In the genomic region with DNA sequence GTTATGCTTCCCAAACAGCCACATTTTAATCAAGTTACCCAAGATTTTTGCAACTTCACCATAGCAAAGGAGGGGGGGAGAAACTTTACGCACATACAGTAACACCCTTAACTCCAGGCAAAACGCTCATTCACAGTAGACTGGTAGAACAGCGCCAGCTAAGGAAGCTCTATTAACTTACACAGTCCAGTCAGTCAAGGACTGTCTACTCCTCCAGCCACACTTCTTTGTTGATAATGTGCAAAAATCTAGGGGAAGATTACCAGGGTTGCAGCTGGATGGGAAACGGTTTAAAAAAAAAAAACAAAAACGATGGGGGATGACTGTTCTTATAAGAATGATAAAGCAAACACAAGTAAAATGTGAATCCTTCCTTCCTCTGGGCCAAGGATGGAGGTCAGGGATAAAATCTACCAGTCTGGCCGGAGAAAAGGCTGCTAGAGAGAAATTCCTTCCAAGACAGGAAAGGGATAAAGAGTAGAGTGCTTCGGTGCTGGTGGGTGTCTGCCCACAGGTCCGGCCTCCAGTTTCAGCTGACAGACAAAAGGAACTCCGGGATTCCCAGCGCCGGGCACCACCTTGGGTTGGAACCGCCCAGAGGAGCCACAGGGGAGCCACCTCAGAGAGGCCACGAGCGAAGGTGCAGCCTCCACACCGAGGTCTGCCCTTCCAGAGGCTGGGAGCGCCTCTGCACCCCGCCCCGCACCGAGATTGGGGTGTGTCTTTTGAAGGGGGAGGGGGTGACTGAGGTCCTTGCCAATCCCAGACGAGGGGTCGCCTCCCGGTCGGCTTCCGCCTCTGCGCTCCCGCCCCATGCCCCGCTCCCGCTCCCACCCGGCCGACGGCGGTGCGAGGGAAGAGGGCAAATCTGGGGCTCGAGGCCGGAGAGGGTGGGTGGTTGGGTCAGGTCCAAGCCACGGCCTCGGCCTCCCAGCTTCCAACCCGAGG, we compare ENCODE assay signal across 1 cellular context.
TF ChIP-seq lines count a peak whose summit lies in the region.

No MANE protein-coding gene starts in this region.

TF ChIP-seq in WTC11, 78 proteins besides CTCF, POLR2A, EP300 and RAD21 (continued from another document and continues in another):
- no peak; the same call in 1 of the 2 replicates for TF ChIP-seq USF1 (CRISPR knock-in tag; IDR thresholded peaks at IDR 0.05)
- TF ChIP-seq ZNF416 (CRISPR knock-in tag; IDR thresholded peaks at IDR 0.05), result no peak
- TF ChIP-seq EMX1 (CRISPR knock-in tag; IDR thresholded peaks at IDR 0.05), result no peak
- no peak for TF ChIP-seq PRRX2 (CRISPR knock-in tag; IDR thresholded peaks at IDR 0.05)
- TF ChIP-seq JAZF1 (CRISPR knock-in tag; IDR thresholded peaks at IDR 0.05), result no peak
- no peak for TF ChIP-seq GTF2I (CRISPR knock-in tag; conservative IDR thresholded peaks at IDR 0.05)
- TF ChIP-seq KAT7 (CRISPR knock-in tag; IDR thresholded peaks at IDR 0.05; ENCODE audit: borderline replicate concordance), result no peak; the same call in 1 of the 2 replicates
- no peak for TF ChIP-seq MXD4 (CRISPR knock-in tag; IDR thresholded peaks at IDR 0.05; ENCODE audit: borderline replicate concordance)
- TF ChIP-seq HMGA2 (CRISPR knock-in tag; IDR thresholded peaks at IDR 0.05), result no peak
- TF ChIP-seq E2F4 (CRISPR knock-in tag; IDR thresholded peaks at IDR 0.05; ENCODE audit: borderline replicate concordance, low read depth), result no peak
- TF ChIP-seq, protein P1, sequence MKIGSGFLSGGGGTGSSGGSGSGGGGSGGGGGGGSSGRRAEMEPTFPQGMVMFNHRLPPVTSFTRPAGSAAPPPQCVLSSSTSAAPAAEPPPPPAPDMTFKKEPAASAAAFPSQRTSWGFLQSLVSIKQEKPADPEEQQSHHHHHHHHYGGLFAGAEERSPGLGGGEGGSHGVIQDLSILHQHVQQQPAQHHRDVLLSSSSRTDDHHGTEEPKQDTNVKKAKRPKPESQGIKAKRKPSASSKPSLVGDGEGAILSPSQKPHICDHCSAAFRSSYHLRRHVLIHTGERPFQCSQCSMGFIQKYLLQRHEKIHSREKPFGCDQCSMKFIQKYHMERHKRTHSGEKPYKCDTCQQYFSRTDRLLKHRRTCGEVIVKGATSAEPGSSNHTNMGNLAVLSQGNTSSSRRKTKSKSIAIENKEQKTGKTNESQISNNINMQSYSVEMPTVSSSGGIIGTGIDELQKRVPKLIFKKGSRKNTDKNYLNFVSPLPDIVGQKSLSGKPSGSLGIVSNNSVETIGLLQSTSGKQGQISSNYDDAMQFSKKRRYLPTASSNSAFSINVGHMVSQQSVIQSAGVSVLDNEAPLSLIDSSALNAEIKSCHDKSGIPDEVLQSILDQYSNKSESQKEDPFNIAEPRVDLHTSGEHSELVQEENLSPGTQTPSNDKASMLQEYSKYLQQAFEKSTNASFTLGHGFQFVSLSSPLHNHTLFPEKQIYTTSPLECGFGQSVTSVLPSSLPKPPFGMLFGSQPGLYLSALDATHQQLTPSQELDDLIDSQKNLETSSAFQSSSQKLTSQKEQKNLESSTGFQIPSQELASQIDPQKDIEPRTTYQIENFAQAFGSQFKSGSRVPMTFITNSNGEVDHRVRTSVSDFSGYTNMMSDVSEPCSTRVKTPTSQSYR (CRISPR knock-in tag; IDR thresholded peaks at IDR 0.05), result no peak; the same call in 1 of the 2 replicates
- TF ChIP-seq CREB1 (CRISPR knock-in tag; IDR thresholded peaks at IDR 0.05), result no peak
- no peak for TF ChIP-seq ATF2 (CRISPR knock-in tag; IDR thresholded peaks at IDR 0.05; ENCODE audit: borderline replicate concordance, low read depth)
- 0 out of 2 replicates have a peak, but pooled peaks have one; percentile 71 for TF ChIP-seq RELA (CRISPR knock-in tag; IDR thresholded peaks at IDR 0.05; ENCODE audit: borderline replicate concordance)
- TF ChIP-seq, protein P2, sequence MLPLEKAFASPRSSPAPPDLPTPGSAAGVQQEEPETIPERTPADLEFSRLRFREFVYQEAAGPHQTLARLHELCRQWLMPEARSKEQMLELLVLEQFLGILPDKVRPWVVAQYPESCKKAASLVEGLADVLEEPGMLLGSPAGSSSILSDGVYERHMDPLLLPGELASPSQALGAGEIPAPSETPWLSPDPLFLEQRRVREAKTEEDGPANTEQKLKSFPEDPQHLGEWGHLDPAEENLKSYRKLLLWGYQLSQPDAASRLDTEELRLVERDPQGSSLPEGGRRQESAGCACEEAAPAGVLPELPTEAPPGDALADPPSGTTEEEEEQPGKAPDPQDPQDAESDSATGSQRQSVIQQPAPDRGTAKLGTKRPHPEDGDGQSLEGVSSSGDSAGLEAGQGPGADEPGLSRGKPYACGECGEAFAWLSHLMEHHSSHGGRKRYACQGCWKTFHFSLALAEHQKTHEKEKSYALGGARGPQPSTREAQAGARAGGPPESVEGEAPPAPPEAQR (CRISPR knock-in tag; IDR thresholded peaks at IDR 0.05), result no peak
- TF ChIP-seq ESRRA (CRISPR knock-in tag; IDR thresholded peaks at IDR 0.05; ENCODE audit: borderline replicate concordance), result peak; percentile 52; the same call in 1 of the 2 replicates
- TF ChIP-seq, protein P3, sequence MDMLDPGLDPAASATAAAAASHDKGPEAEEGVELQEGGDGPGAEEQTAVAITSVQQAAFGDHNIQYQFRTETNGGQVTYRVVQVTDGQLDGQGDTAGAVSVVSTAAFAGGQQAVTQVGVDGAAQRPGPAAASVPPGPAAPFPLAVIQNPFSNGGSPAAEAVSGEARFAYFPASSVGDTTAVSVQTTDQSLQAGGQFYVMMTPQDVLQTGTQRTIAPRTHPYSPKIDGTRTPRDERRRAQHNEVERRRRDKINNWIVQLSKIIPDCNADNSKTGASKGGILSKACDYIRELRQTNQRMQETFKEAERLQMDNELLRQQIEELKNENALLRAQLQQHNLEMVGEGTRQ (CRISPR knock-in tag; IDR thresholded peaks at IDR 0.05), result no peak; the same call in 1 of the 2 replicates
- TF ChIP-seq ATF6 (CRISPR knock-in tag; IDR thresholded peaks at IDR 0.05), result no peak
- no peak for TF ChIP-seq SOX15 (CRISPR knock-in tag; IDR thresholded peaks at IDR 0.05)
- TF ChIP-seq, protein P4, sequence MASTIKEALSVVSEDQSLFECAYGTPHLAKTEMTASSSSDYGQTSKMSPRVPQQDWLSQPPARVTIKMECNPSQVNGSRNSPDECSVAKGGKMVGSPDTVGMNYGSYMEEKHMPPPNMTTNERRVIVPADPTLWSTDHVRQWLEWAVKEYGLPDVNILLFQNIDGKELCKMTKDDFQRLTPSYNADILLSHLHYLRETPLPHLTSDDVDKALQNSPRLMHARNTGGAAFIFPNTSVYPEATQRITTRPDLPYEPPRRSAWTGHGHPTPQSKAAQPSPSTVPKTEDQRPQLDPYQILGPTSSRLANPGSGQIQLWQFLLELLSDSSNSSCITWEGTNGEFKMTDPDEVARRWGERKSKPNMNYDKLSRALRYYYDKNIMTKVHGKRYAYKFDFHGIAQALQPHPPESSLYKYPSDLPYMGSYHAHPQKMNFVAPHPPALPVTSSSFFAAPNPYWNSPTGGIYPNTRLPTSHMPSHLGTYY (CRISPR knock-in tag; IDR thresholded peaks at IDR 0.05), result no peak
- TF ChIP-seq, protein P5, sequence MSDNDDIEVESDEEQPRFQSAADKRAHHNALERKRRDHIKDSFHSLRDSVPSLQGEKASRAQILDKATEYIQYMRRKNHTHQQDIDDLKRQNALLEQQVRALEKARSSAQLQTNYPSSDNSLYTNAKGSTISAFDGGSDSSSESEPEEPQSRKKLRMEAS (CRISPR knock-in tag; IDR thresholded peaks at IDR 0.05), result peak; percentile 52; the same call in 1 of the 2 replicates
- TF ChIP-seq, protein P6, sequence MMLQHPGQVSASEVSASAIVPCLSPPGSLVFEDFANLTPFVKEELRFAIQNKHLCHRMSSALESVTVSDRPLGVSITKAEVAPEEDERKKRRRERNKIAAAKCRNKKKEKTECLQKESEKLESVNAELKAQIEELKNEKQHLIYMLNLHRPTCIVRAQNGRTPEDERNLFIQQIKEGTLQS (CRISPR knock-in tag; conservative IDR thresholded peaks at IDR 0.05), result no peak
- no peak for TF ChIP-seq NR1H2 (CRISPR knock-in tag; IDR thresholded peaks at IDR 0.05)
- TF ChIP-seq CBFB (CRISPR knock-in tag; IDR thresholded peaks at IDR 0.05; ENCODE audit: low read depth), result no peak
- TF ChIP-seq RORB (CRISPR knock-in tag; IDR thresholded peaks at IDR 0.05), result no peak
- no peak for TF ChIP-seq NFYB (CRISPR knock-in tag; conservative IDR thresholded peaks at IDR 0.05; ENCODE audit: low read depth)
- TF ChIP-seq, protein P7, sequence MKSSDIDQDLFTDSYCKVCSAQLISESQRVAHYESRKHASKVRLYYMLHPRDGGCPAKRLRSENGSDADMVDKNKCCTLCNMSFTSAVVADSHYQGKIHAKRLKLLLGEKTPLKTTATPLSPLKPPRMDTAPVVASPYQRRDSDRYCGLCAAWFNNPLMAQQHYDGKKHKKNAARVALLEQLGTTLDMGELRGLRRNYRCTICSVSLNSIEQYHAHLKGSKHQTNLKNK (CRISPR knock-in tag; IDR thresholded peaks at IDR 0.05), result no peak
- TF ChIP-seq, protein P8, sequence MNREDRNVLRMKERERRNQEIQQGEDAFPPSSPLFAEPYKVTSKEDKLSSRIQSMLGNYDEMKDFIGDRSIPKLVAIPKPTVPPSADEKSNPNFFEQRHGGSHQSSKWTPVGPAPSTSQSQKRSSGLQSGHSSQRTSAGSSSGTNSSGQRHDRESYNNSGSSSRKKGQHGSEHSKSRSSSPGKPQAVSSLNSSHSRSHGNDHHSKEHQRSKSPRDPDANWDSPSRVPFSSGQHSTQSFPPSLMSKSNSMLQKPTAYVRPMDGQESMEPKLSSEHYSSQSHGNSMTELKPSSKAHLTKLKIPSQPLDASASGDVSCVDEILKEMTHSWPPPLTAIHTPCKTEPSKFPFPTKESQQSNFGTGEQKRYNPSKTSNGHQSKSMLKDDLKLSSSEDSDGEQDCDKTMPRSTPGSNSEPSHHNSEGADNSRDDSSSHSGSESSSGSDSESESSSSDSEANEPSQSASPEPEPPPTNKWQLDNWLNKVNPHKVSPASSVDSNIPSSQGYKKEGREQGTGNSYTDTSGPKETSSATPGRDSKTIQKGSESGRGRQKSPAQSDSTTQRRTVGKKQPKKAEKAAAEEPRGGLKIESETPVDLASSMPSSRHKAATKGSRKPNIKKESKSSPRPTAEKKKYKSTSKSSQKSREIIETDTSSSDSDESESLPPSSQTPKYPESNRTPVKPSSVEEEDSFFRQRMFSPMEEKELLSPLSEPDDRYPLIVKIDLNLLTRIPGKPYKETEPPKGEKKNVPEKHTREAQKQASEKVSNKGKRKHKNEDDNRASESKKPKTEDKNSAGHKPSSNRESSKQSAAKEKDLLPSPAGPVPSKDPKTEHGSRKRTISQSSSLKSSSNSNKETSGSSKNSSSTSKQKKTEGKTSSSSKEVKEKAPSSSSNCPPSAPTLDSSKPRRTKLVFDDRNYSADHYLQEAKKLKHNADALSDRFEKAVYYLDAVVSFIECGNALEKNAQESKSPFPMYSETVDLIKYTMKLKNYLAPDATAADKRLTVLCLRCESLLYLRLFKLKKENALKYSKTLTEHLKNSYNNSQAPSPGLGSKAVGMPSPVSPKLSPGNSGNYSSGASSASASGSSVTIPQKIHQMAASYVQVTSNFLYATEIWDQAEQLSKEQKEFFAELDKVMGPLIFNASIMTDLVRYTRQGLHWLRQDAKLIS (CRISPR knock-in tag; IDR thresholded peaks at IDR 0.05; ENCODE audit: borderline replicate concordance), result no peak
- TF ChIP-seq SP1 (CRISPR knock-in tag; conservative IDR thresholded peaks at IDR 0.05), result peak; percentile 55; the same call in 1 of the 2 replicates
- TF ChIP-seq, protein P9, sequence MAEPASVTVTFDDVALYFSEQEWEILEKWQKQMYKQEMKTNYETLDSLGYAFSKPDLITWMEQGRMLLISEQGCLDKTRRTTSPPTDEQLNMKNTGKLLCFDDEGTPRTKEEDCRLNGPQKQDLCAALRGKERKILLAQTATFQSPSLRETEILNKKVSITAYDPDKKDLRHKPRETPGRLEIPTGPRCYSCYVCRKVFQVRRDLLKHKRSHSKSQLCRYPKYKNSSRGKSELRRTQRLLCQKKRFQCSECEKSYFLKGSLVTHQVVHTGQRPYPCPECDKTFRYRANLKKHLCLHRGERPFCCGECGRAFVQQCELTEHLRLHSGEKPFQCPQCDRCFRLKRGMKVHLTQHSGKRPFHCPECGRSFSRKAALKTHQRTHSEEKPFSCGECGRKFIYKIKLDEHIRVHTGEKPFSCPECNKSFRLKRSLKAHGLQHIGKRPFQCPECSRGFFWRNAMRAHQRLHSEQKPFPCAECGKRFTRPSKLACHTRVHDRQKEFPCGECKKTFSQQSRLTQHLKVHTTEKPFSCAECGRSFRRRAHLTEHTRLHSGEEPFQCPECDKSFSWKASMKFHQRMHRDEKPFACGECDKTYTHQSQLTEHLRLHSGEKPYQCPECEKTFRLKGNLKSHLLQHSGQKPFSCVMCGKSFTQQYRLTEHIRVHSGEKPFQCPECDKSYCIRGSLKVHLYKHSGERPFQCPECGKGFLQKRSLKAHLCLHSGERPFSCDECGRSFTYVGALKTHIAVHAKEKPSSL (CRISPR knock-in tag; conservative IDR thresholded peaks at IDR 0.05), result no peak
